In the genomic region with DNA sequence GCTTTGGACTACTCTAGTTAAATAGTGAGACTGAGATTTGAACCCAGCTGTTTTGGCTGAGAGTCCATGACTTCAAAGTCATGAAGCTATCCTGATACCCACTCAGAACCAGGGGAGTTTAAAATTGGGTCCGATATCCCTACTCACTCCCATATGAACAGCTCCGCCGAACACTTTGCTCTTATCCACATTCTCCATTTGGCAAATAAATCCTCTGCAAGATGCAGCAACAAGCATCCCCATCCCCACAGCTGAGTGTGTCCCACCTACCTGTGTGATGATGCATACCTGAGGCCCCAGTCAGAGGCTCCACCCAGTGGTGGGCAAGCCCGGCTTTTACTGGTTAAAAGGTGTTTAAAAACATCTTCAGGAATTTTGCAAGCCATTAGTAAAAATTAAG, we compare ENCODE assay signal across 5 cellular contexts.
"Had no signal": no experiment of that assay in that cellular context is flagged by ENCODE, and none has a peak within 500 bp of the region (broad histone marks: within the 10 kb centered on the region; RNA-seq: fewer than 3 reads in every experiment).

No MANE protein-coding gene starts in this region.

- ATAC-seq: GM23338, K562 had no signal

- DNase-seq: H9, HCEC 1CT, IMR-90 had no signal

- H3K4me3 ChIP-seq: GM23338, K562 had no signal
